ENCODE assay signal across 14 cellular contexts in the genomic region with DNA sequence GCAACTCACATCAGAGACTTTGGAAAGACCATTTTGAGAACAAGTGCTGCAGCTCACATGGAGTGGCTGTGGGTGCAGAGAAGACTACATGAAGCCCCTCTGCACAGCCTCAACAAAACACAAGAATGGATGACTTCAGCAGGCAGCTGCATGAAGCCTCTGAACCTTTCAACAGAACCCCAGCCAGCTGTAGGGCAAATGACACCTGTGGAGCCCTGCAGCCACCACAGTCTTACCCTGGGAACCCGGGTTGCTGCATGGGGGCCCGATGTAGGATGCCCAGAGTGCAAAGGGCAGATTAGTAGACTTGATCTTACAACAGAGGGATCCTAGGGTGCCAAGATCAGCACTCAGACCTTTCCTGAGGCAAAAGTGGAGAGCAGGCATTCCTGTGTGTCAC.
A peak's percentile ranks its signal among the peaks of the same experiment; 100 is the strongest.
DNase-seq lines count a peak whose midpoint lies in the region; ATAC-seq and TF ChIP-seq lines count a peak whose summit lies in the region.
"Had no signal": no experiment of that assay in that cellular context is flagged by ENCODE, and none has a peak within 500 bp of the region (broad histone marks: within the 10 kb centered on the region; RNA-seq: fewer than 3 reads in every experiment).

No MANE protein-coding gene starts in this region.

- intact Hi-C loops in CD4-positive, alpha-beta T cell (cut with DNase I, micrococcal nuclease): no loop called here
- intact Hi-C loops in spleen (cut with DNase I; ENCODE audit: low total_unique reads): no loop called here

- H3K27ac Mint-ChIP-seq in CD4-positive, alpha-beta T cell: peak overlapping the region; percentile 6

- no peaks in the 10 kb centered on the region for H3K9me3 ChIP-seq in CD4-positive, alpha-beta T cell (ENCODE audit: control insufficient read depth, low read length)
- no peaks in the 10 kb centered on the region for H3K9me3 ChIP-seq in DND-41 (ENCODE audit: insufficient read depth, low read length, severe bottlenecking)
- H3K9me3 ChIP-seq in parathyroid adenoma (ENCODE audit: control insufficient read depth, low read length): no peaks in the 10 kb centered on the region
- no peaks in the 10 kb centered on the region for H3K9me3 ChIP-seq in spleen

- no peaks in the 10 kb centered on the region for H3K4me1 Mint-ChIP-seq in CD4-positive, alpha-beta T cell (ENCODE audit: low read depth)

- WGBS in spleen, 5 donors: 78 to 98% (median 92%) methylated on average over 2 of the region's 2 CpGs

- no peak for TF ChIP-seq POLR2A in spleen (IDR thresholded peaks at IDR 0.05)

- no peaks in the 10 kb centered on the region for H3K79me2 ChIP-seq in DND-41 (ENCODE audit: insufficient read depth, low read length)
- H3K79me2 ChIP-seq in parathyroid adenoma: peaks cover 3% of the 10 kb centered on the region

- H3K27me3 ChIP-seq in CD4-positive, alpha-beta T cell (ENCODE audit: control insufficient read depth, insufficient read depth, low read length): no peaks in the 10 kb centered on the region
- H3K27me3 ChIP-seq in DND-41 (ENCODE audit: insufficient read depth, low read length, poor library complexity) (no peaks in the 10 kb centered on the region), parathyroid adenoma (ENCODE audit: control insufficient read depth, insufficient read depth, low read length) (no peaks in the 10 kb centered on the region), spleen (replicated peaks in 1 of 7) (no peaks in the 10 kb centered on the region)

- peaks cover 86% of the 10 kb centered on the region for H3K36me3 Mint-ChIP-seq in CD4-positive, alpha-beta T cell (ENCODE audit: low read depth)

- H3K4me3 Mint-ChIP-seq in CD4-positive, alpha-beta T cell: no peak overlapping the region

- H3K9me3 Mint-ChIP-seq in CD4-positive, alpha-beta T cell: no peaks in the 10 kb centered on the region

- no peak for TF ChIP-seq CTCF in CD4-positive, alpha-beta T cell (IDR thresholded peaks at IDR 0.05)
- TF ChIP-seq CTCF in DND-41 (IDR thresholded peaks at IDR 0.05; ENCODE audit: borderline replicate concordance, extremely low read depth, low read length, poor library complexity, severe bottlenecking) (no peak), coronary artery (IDR thresholded peaks at IDR 0.05) (no peak), parathyroid adenoma (IDR thresholded peaks at IDR 0.05) (no peak), spleen (IDR thresholded peaks at IDR 0.05 in 8 of 11, conservative IDR thresholded peaks at IDR 0.05 in 3 of 11) (no peak)

- H2AFZ ChIP-seq in DND-41 (ENCODE audit: low read depth, low read length): no peak overlapping the region
- H2AFZ ChIP-seq in parathyroid adenoma: no peak overlapping the region

- H3K4me2 ChIP-seq in DND-41 (ENCODE audit: insufficient read depth, low read length) (no peak overlapping the region), parathyroid adenoma (ENCODE audit: low read length) (no peak overlapping the region)

- no peaks in the 10 kb centered on the region for H3K27me3 Mint-ChIP-seq in CD4-positive, alpha-beta T cell

- H3K4me1 ChIP-seq in DND-41 (ENCODE audit: insufficient read depth, low read length) (no peaks in the 10 kb centered on the region), parathyroid adenoma (peaks cover 74% of the 10 kb centered on the region), spleen (no peaks in the 10 kb centered on the region)

- H3K4me3 ChIP-seq in DND-41 (ENCODE audit: low read depth in 1 of 2, low read length in 2 of 2): no peak overlapping the region
- no peak overlapping the region for H3K4me3 ChIP-seq in coronary artery
- no peak overlapping the region for H3K4me3 ChIP-seq in parathyroid adenoma (ENCODE audit: low read depth, low read length)
- no peak overlapping the region for H3K4me3 ChIP-seq in spleen

- peaks cover 80% of the 10 kb centered on the region for H3K36me3 ChIP-seq in DND-41 (ENCODE audit: insufficient read depth, low read length)
- no peaks in the 10 kb centered on the region for H3K36me3 ChIP-seq in parathyroid adenoma (ENCODE audit: control insufficient read depth, insufficient read depth, low read length)
- H3K36me3 ChIP-seq in spleen: peaks cover 3 to 100% (median 82%) of the 10 kb centered on the region in 6 donors

- ATAC-seq in CD4-positive, alpha-beta T cell (ENCODE audit: poor library complexity): no peak
- ATAC-seq in DND-41 (ENCODE audit: insufficient read depth, low read depth) (peak; percentile 44; the same call in 1 of the 3 replicates), HG02763 (IDR thresholded peaks at IDR 0.05; ENCODE audit: unreplicated experiment) (no peak)
- ATAC-seq: PC-3 had no signal

- POLR2A ChIA-PET in CD4-positive, alpha-beta T cell (lab: Charles Lee): no interaction called here

- H3K27ac ChIP-seq in CD4-positive, alpha-beta T cell (ENCODE audit: low read depth, low read length): no peak overlapping the region
- H3K27ac ChIP-seq in DND-41 (ENCODE audit: low read length) (no peak overlapping the region), coronary artery (no peak overlapping the region), parathyroid adenoma (peak overlapping the region; percentile 96), spleen (no peak overlapping the region)

- DNase-seq in CD4-positive, alpha-beta T cell: no peak
- DNase-seq in DND-41 (no peak), coronary artery (ENCODE audit: low spot score) (peak; percentile 29), spleen (no peak), NCI-H226 (no peak), LoVo (ENCODE audit: low spot score) (no peak)
- DNase-seq: DMS 273 treated with DMSO at 0.1 percent for 48 hours, Karpas-422, NCI-H1436 treated with DMSO at 0.1 percent for 48 hours, NCI-H2227 treated with DMSO at 0.1 percent for 48 hours, NCI-H748 treated with DMSO at 0.1 percent for 48 hours, PC-3 had no signal

- CTCF ChIA-PET in CD4-positive, alpha-beta T cell (lab: Charles Lee): no interaction called here

- H3K9ac ChIP-seq in DND-41 (ENCODE audit: low read depth, low read length) (no peak overlapping the region), parathyroid adenoma (no peak overlapping the region)

- H4K20me1 ChIP-seq in DND-41 (ENCODE audit: insufficient read depth, low read length): peaks cover 13% of the 10 kb centered on the region; the same call in 1 of the 2 replicates
